1 cellular context compared by ENCODE assay signal in genomic region chr17:72465191-72466024, GRCh38.
TF ChIP-seq lines count a peak whose summit lies in the region.

No MANE protein-coding gene starts in this region.

TF ChIP-seq in HepG2, 621 proteins besides CTCF, POLR2A, EP300 and RAD21 (continued from another document):
- no peak for TF ChIP-seq ZNF318 (CRISPR knock-in tag; IDR thresholded peaks at IDR 0.05)
- TF ChIP-seq E2F5 (CRISPR knock-in tag; conservative IDR thresholded peaks at IDR 0.05) = no peak
- peak; percentile 80 for TF ChIP-seq PHF21A (CRISPR knock-in tag; IDR thresholded peaks at IDR 0.05)
- no peak for TF ChIP-seq TCF12 (IDR thresholded peaks at IDR 0.05)
- TF ChIP-seq TCF12 (CRISPR knock-in tag; IDR thresholded peaks at IDR 0.05) = no peak
- TF ChIP-seq KLF11 (CRISPR knock-in tag; IDR thresholded peaks at IDR 0.05) = no peak
- TF ChIP-seq PAF1 (CRISPR knock-in tag; IDR thresholded peaks at IDR 0.05) = no peak
- no peak for TF ChIP-seq ZNF564 (CRISPR knock-in tag; IDR thresholded peaks at IDR 0.05)
- no peak for TF ChIP-seq THYN1 (CRISPR knock-in tag; IDR thresholded peaks at IDR 0.05; ENCODE audit: borderline replicate concordance, low read depth)
- TF ChIP-seq SMAD1 (CRISPR knock-in tag; IDR thresholded peaks at IDR 0.05; ENCODE audit: borderline replicate concordance, low read depth) = no peak
- TF ChIP-seq CENPBD1 (CRISPR knock-in tag; IDR thresholded peaks at IDR 0.05; ENCODE audit: borderline replicate concordance, low read depth) = no peak
- 0 out of 2 replicates have a peak, but pooled peaks have one; percentile 14 for TF ChIP-seq PRDM10 (CRISPR knock-in tag; IDR thresholded peaks at IDR 0.05; ENCODE audit: low read depth)
TF ChIP-seq in HepG2: peak in this region for 164.
